In the genomic region with DNA sequence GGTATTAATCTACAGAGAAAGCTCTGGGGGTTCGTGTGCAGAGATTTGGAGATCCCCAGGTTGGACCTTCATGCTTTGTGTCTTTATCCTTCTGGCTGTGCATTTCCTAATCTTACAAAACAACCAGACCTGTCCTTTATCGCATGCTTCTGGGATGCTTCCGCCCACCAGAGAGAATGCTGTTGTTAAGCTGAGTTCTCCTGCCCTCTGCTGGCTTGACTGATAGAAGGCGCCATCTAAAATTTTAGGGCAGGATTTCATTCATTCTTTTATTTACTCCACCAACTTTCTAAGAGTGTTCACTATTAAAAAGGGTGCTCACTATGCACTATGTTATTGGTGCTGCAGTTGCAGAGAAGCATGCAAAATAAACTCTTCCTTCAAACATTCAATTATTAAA, we compare ENCODE assay signal across 8 cellular contexts. TPM values are rescaled to one million over a fixed set of nuclear protein-coding genes. Genes with fewer than 3 reads are reported as not detected.
A peak's percentile ranks its signal among the peaks of the same experiment; 100 is the strongest.
DNase-seq lines count a peak whose midpoint lies in the region; ATAC-seq and TF ChIP-seq lines count a peak whose summit lies in the region.

No MANE protein-coding gene starts in this region.

- no peaks in the 10 kb centered on the region for H3K9me3 Mint-ChIP-seq in GM23338

- no peaks in the 10 kb centered on the region for H4K20me1 ChIP-seq in GM23338 (replicated peaks; ENCODE audit: insufficient read depth)

- peaks cover 13% of the 10 kb centered on the region for H3K4me1 Mint-ChIP-seq in GM23338

- peak; percentile 76 for TF ChIP-seq CTCF in BJ (IDR thresholded peaks at IDR 0.05; ENCODE audit: insufficient read depth, low read depth, low read length)
- peak; percentile 90 to 95 for TF ChIP-seq CTCF in GM23338 (conservative IDR thresholded peaks at IDR 0.05; ENCODE audit: low read depth in 2 of 2)
- TF ChIP-seq CTCF in heart right ventricle (IDR thresholded peaks at IDR 0.05), result peak; percentile 32 to 76 (median 65)

- no peaks in the 10 kb centered on the region for H3K9me3 ChIP-seq in heart right ventricle

- no peak overlapping the region for H2AFZ ChIP-seq in GM23338

- no peak for DNase-seq in BJ (ENCODE audit: low read depth)
- DNase-seq in GM23338 (ENCODE audit: low spot score), result peak; percentile 89
- DNase-seq in NCI-H460 (ENCODE audit: extremely low read depth, low read depth), result peak; percentile 29
- peak; percentile 25 for DNase-seq in activated naive CD4-positive, alpha-beta T cell treated with anti-CD3 and anti-CD28 coated beads, Interleukin-2, amount 50 U/mL, for 16 hours
- peak in 1 of 2 donors; percentile 49 for DNase-seq in heart right ventricle
- DNase-seq in renal cortical epithelial cell (ENCODE audit: low read depth), result peak; percentile 69

- intact Hi-C loops in heart right ventricle (cut with DNase I), result loop anchor here (1.0 to 5.0 kb wide), 8 partner anchors 36 to 462 kb away; no protein-coding TSS in a partner anchor

- H3K4me2 ChIP-seq in GM23338, result no peak overlapping the region

- H3K27me3 ChIP-seq in BJ (ENCODE audit: control insufficient read depth, insufficient read depth, low read length), result peaks cover 2% of the 10 kb centered on the region
- no peaks in the 10 kb centered on the region for H3K27me3 ChIP-seq in GM23338 (ENCODE audit: insufficient read depth)
- peaks cover 0 to 30% (median 12%) of the 10 kb centered on the region in 7 donors for H3K27me3 ChIP-seq in heart right ventricle

- H3K4me3 ChIP-seq in BJ (ENCODE audit: low read depth, low read length) (no peak overlapping the region), GM23338 (no peak overlapping the region), heart right ventricle (no peak overlapping the region)

- WGBS in heart right ventricle, 2 donors, result 4 to 11% methylated on average over 4 of the region's 4 CpGs

- ATAC-seq in GM23338, result peak; percentile 89
- ATAC-seq in heart right ventricle, result peak in 7 of 8 donors; percentile 61 to 91 (median 80)
- no peak for ATAC-seq in GM21576 (IDR thresholded peaks at IDR 0.05; ENCODE audit: unreplicated experiment)
- no peak for ATAC-seq in GM21528 (IDR thresholded peaks at IDR 0.05; ENCODE audit: low FRiP score, unreplicated experiment)

- no peak overlapping the region for H3K27ac Mint-ChIP-seq in GM23338

- no peaks in the 10 kb centered on the region for H3K79me2 ChIP-seq in GM23338 (replicated peaks; ENCODE audit: insufficient read depth)

- no peaks in the 10 kb centered on the region for H3K36me3 Mint-ChIP-seq in GM23338 (ENCODE audit: low read depth)

- H3K4me1 ChIP-seq in GM23338 (ENCODE audit: insufficient read depth), result peaks cover 12% of the 10 kb centered on the region; the same call in 1 of the 2 replicates
- peaks cover 0 to 12% (median 6%) of the 10 kb centered on the region in 9 donors for H3K4me1 ChIP-seq in heart right ventricle

- H3K27ac ChIP-seq in GM23338 (ENCODE audit: low read depth) (no peak overlapping the region), heart right ventricle (no peak overlapping the region)

- H3K36me3 ChIP-seq in BJ (ENCODE audit: control insufficient read depth, insufficient read depth, low read length) (no peaks in the 10 kb centered on the region), GM23338 (ENCODE audit: insufficient read depth) (no peaks in the 10 kb centered on the region), heart right ventricle (no peaks in the 10 kb centered on the region)

- H3K4me3 Mint-ChIP-seq in GM23338, result no peak overlapping the region

- no peaks in the 10 kb centered on the region; the same call in 1 of the 2 replicates for H3K9me2 ChIP-seq in GM23338 (ENCODE audit: insufficient read depth)

- POLR2A ChIA-PET in BJ (lab: Charles Lee), result no interaction called here

- no peaks in the 10 kb centered on the region for H3F3A ChIP-seq in GM23338 (replicated peaks; ENCODE audit: low read depth)

- peaks cover 6% of the 10 kb centered on the region for H3K27me3 Mint-ChIP-seq in GM23338 (ENCODE audit: insufficient read depth, low read depth, poor library complexity)

- CTCF ChIA-PET in BJ (lab: Yijun Ruan, JAX), result interaction anchor here (0.5 to 11.0 kb wide), 64 partner anchors 9 to 1483 kb away, joined by 3 to 543 read pairs (median 6); partner anchors contain the start of genes MASP1, RPL39L, RTP2 and SST

TF ChIP-seq in GM23338, 12 proteins besides CTCF, POLR2A, EP300 and RAD21 (continues in another document):
- TF ChIP-seq JUNB (IDR thresholded peaks at IDR 0.05; ENCODE audit: unreplicated experiment) (no peak), ZNF462 (CRISPR knock-in tag; IDR thresholded peaks at IDR 0.05) (no peak), EZH2 (IDR thresholded peaks at IDR 0.05; ENCODE audit: low read depth, unreplicated experiment) (no peak)

RNA-seq across cellular contexts. Expression of gene SST, which starts 8.7 kb away (rescaled TPM):
- 0.15 and 0.25 TPM in 2 replicates for polyA plus RNA-seq in BJ (2011; rRNA removed)
- polyA minus RNA-seq in BJ (2011; rRNA and poly(A)+ RNA removed), result 0.52 TPM in 1 of 2 replicates, not detected in the other
- not detected in 2 replicates for total RNA-seq in GM23338 (2014; rRNA removed; shearing (Covaris generic))
- 3.2 and 3.9 TPM in 2 replicates for polyA plus RNA-seq in GM23338 (2016; fragmentation: Nextera tagmentation; extraction: Ambion mirVana)
- total RNA-seq in NCI-H460 (2014; rRNA removed; shearing (Covaris generic)), result not detected in 2 replicates
- polyA plus RNA-seq in NCI-H460 (2014; cell fraction: nucleus; rRNA removed), result not detected in 2 replicates
- not detected for total RNA-seq in heart right ventricle
- under 1 TPM in 1 of 2 donors, not detected in 1; 0.23 TPM for polyA plus RNA-seq in heart right ventricle
- 4.1 TPM in 1 of 2 replicates, not detected in the other for total RNA-seq in renal cortical epithelial cell

RNA-seq across cellular contexts. Expression of gene RTP2, which starts 23.5 kb away (rescaled TPM):
- not detected in 2 replicates for polyA plus RNA-seq in BJ (2011; rRNA removed)
- not detected in 2 replicates for polyA minus RNA-seq in BJ (2011; rRNA and poly(A)+ RNA removed)
- not detected in 2 replicates for total RNA-seq in GM23338 (2014; rRNA removed; shearing (Covaris generic))
- not detected in 2 replicates for polyA plus RNA-seq in GM23338 (2016; fragmentation: Nextera tagmentation; extraction: Ambion mirVana)
- not detected in 2 replicates for total RNA-seq in NCI-H460 (2014; rRNA removed; shearing (Covaris generic))
- not detected in 2 replicates for polyA plus RNA-seq in NCI-H460 (2014; cell fraction: nucleus; rRNA removed)
- not detected for total RNA-seq in heart right ventricle
- polyA plus RNA-seq in heart right ventricle, result not detected
- 0.35 TPM in 1 of 2 replicates, not detected in the other for total RNA-seq in renal cortical epithelial cell

Comparison
In these comparisons a context has a peak if more than half of its experiments do, and no peak if none do; other contexts are left out.
1. ATAC-seq: peak in GM23338 (single experiment) and heart right ventricle (7 of 8); none in GM21576 (single experiment) and GM21528 (single experiment).
2. Peak in every context shown above with its lines, with median percentiles within 50 percentile points of each other: CTCF ChIP-seq.